ENCODE assay signal across 16 cellular contexts in genomic region chr7:127557803-127558202, GRCh38. TPM values are rescaled to one million over a fixed set of nuclear protein-coding genes. Genes with fewer than 3 reads are reported as not detected.
DNase-seq lines count a peak whose midpoint lies in the region; ATAC-seq and TF ChIP-seq lines count a peak whose summit lies in the region.
"Had no signal": no experiment of that assay in that cellular context is flagged by ENCODE, and none has a peak within 500 bp of the region (broad histone marks: within the 10 kb centered on the region; RNA-seq: fewer than 3 reads in every experiment).

No MANE protein-coding gene starts in this region.

- no peaks in the 10 kb centered on the region for H3K36me3 ChIP-seq in DND-41 (ENCODE audit: insufficient read depth, low read length)
- H3K36me3 ChIP-seq: SJSA1 had no signal

- no peaks in the 10 kb centered on the region for H3K9me3 Mint-ChIP-seq in activated T-cell treated with anti-CD3 and anti-CD28 coated beads, Interleukin-2, amount 50 U/mL, for 4 hours

- no peak overlapping the region for H3K4me3 Mint-ChIP-seq in activated T-cell treated with anti-CD3 and anti-CD28 coated beads, Interleukin-2, amount 50 U/mL, for 4 hours
- H3K4me3 Mint-ChIP-seq: CD4-positive, alpha-beta T cell had no signal

- no peaks in the 10 kb centered on the region for H3K27me3 Mint-ChIP-seq in activated T-cell treated with anti-CD3 and anti-CD28 coated beads, Interleukin-2, amount 50 U/mL, for 4 hours (ENCODE audit: low read depth)
- H3K27me3 Mint-ChIP-seq: CD4-positive, alpha-beta T cell had no signal

- no peaks in the 10 kb centered on the region for H4K20me1 ChIP-seq in DND-41 (ENCODE audit: insufficient read depth, low read length)

- H3K9ac ChIP-seq in DND-41 (ENCODE audit: low read depth, low read length): no peak overlapping the region

- DNase-seq in DND-41 (no peak), LNCaP clone FGC (ENCODE audit: low read depth) (no peak), cardiac fibroblast (ENCODE audit: low read depth in 2 of 2) (peak; percentile 15), left lobe of liver (ENCODE audit: low spot score) (no peak)
- no peak for DNase-seq in activated T-cell treated with anti-CD3 and anti-CD28 coated beads, Interleukin-2, amount 50 U/mL, for 4 hours
- DNase-seq: CD4-positive, alpha-beta T cell; GOT3; Karpas-422; NCI-H1417 treated with DMSO at 0.1 percent for 48 hours; NCI-H2029; NCI-H510A had no signal

- no peaks in the 10 kb centered on the region for H3K4me1 Mint-ChIP-seq in activated T-cell treated with anti-CD3 and anti-CD28 coated beads, Interleukin-2, amount 50 U/mL, for 4 hours (ENCODE audit: low read depth)

- no peaks in the 10 kb centered on the region for H3K4me1 ChIP-seq in DND-41 (ENCODE audit: insufficient read depth, low read length)
- H3K4me1 ChIP-seq: SJSA1 had no signal

- H3K27me3 ChIP-seq in DND-41 (ENCODE audit: insufficient read depth, low read length, poor library complexity): no peaks in the 10 kb centered on the region
- H3K27me3 ChIP-seq: SJSA1 had no signal

- no peak overlapping the region for H3K27ac ChIP-seq in DND-41 (ENCODE audit: low read length)
- H3K27ac ChIP-seq: RWPE1, SJSA1 had no signal

- H3K4me3 ChIP-seq in DND-41 (ENCODE audit: low read depth in 1 of 2, low read length in 2 of 2) (no peak overlapping the region), LNCaP clone FGC (ENCODE audit: low read depth, low read length) (no peak overlapping the region), cardiac fibroblast (replicated peaks in 1 of 2; ENCODE audit: low read depth in 2 of 2, low read length in 2 of 2) (no peak overlapping the region)
- H3K4me3 ChIP-seq: SJSA1 had no signal

- H3K36me3 Mint-ChIP-seq in activated T-cell treated with anti-CD3 and anti-CD28 coated beads, Interleukin-2, amount 50 U/mL, for 4 hours (ENCODE audit: insufficient read depth): no peaks in the 10 kb centered on the region

- peak; percentile 14 for TF ChIP-seq CTCF in DND-41 (IDR thresholded peaks at IDR 0.05; ENCODE audit: borderline replicate concordance, extremely low read depth, low read length, poor library complexity, severe bottlenecking)
- peak; percentile 41 for TF ChIP-seq CTCF in LNCaP clone FGC (IDR thresholded peaks at IDR 0.05; ENCODE audit: control insufficient read depth, extremely low read depth, insufficient read depth)
- no peak for TF ChIP-seq CTCF in cardiac fibroblast (IDR thresholded peaks at IDR 0.05; ENCODE audit: low read depth, low read length)

- no peaks in the 10 kb centered on the region for H3K79me2 ChIP-seq in DND-41 (ENCODE audit: insufficient read depth, low read length)

- no peak overlapping the region for H2AFZ ChIP-seq in DND-41 (ENCODE audit: low read depth, low read length)

- H3K9me3 ChIP-seq in DND-41 (ENCODE audit: insufficient read depth, low read length, severe bottlenecking): no peaks in the 10 kb centered on the region
- H3K9me3 ChIP-seq: SJSA1 had no signal

- no peak overlapping the region for H3K4me2 ChIP-seq in DND-41 (ENCODE audit: insufficient read depth, low read length)

- TF ChIP-seq POLR2A in GM18505 (IDR thresholded peaks at IDR 0.05; ENCODE audit: borderline replicate concordance, extremely low read depth, insufficient read depth, insufficient read length): no peak

- ATAC-seq in DND-41 (ENCODE audit: insufficient read depth, low read depth): no peak
- peak; percentile 64 for ATAC-seq in left lobe of liver
- ATAC-seq in GM18505 (IDR thresholded peaks at IDR 0.05; ENCODE audit: unreplicated experiment): no peak
- no peak for ATAC-seq in activated T-cell treated with anti-CD3 and anti-CD28 coated beads, Interleukin-2, amount 50 U/mL, for 4 hours
- no peak for ATAC-seq in esophagus mucosa
- ATAC-seq in GM18868 (IDR thresholded peaks at IDR 0.05; ENCODE audit: unreplicated experiment): no peak

RNA-seq across cellular contexts. Expression of gene GCC1, which starts 27.6 kb away (rescaled TPM):
- total RNA-seq in left lobe of liver (10.2 TPM), esophagus mucosa (11.0 TPM)
- 10 to 100 TPM; 16.2 to 19.1 (median 18.5) TPM for total RNA-seq in activated T-cell treated with anti-CD3 and anti-CD28 coated beads, Interleukin-2, amount 50 U/mL, for 4 hours

RNA-seq across cellular contexts. Expression of gene ARF5, which starts 30.4 kb away (rescaled TPM):
- total RNA-seq in left lobe of liver: 51.9 TPM
- total RNA-seq in activated T-cell treated with anti-CD3 and anti-CD28 coated beads, Interleukin-2, amount 50 U/mL, for 4 hours: 100 to 1,000 TPM in 2 of 3 donors, 10 to 100 TPM in 1; 94.0 to 116 (median 104) TPM
- total RNA-seq in esophagus mucosa: 197 TPM

RNA-seq across cellular contexts. Expression of gene FSCN3, which starts 35.7 kb away (rescaled TPM):
- 0.88 TPM for total RNA-seq in left lobe of liver
- 1 to 10 TPM; 1.2 to 2.2 (median 1.7) TPM for total RNA-seq in activated T-cell treated with anti-CD3 and anti-CD28 coated beads, Interleukin-2, amount 50 U/mL, for 4 hours
- 0.52 TPM for total RNA-seq in esophagus mucosa

Comparison
In these comparisons a context has a peak if more than half of its experiments do, and no peak if none do; other contexts are left out.
1. DNase-seq: peak in cardiac fibroblast (2 of 2); none in DND-41 (single experiment), LNCaP clone FGC (single experiment), left lobe of liver (single experiment) and activated T-cell treated with anti-CD3 and anti-CD28 coated beads, Interleukin-2, amount 50 U/mL, for 4 hours (single experiment).